In genomic region chr5:40261984-40262383, GRCh38 we compare ENCODE assay signal across 28 cellular contexts.
"Had no signal": no experiment of that assay in that cellular context is flagged by ENCODE, and none has a peak within 500 bp of the region (broad histone marks: within the 10 kb centered on the region; RNA-seq: fewer than 3 reads in every experiment).

No MANE protein-coding gene starts in this region.

- DNase-seq: stimulated activated CD4-positive, alpha-beta T cell treated with anti-CD3 and anti-CD28 coated beads, Interleukin-2, amount 100 ng/mL, for 24 hours; stimulated activated CD4-positive, alpha-beta T cell treated with anti-CD3 and anti-CD28 coated beads, Interleukin-2, amount 100 ng/mL, for 48 hours; stimulated activated CD4-positive, alpha-beta T cell treated with anti-CD3 and anti-CD28 coated beads, Interleukin-4, amount 100 ng/mL, for 1 hour; stimulated activated CD4-positive, alpha-beta T cell treated with anti-CD3 and anti-CD28 coated beads, Interleukin-4, amount 100 ng/mL, for 24 hours; stimulated activated CD4-positive, alpha-beta T cell treated with anti-CD3 and anti-CD28 coated beads, Interleukin-4, amount 100 ng/mL, for 4 hours; stimulated activated CD8-positive, alpha-beta memory T cell treated with anti-CD3 and anti-CD28 coated beads, Interleukin-4, amount 100 ng/mL, for 48 hours; stimulated activated naive B cell treated with anti-CD40 and anti-IgM and Interleukin-4, amounts not matched to agents 10 μg/mL and 1 μg/mL and 100 μg/mL, for 72 hours; stimulated activated naive CD4-positive, alpha-beta T cell; stimulated activated naive CD4-positive, alpha-beta T cell treated with Interleukin-2 at 50 U/mL for 16 hours; stimulated activated naive CD8-positive, alpha-beta T cell treated with anti-CD3 and anti-CD28 coated beads, Interleukin-15, amount 100 ng/mL, for 72 hours; stomach; substantia nigra; testis; thyroid gland; tibial artery; transverse colon; trophoblast cell; upper lobe of left lung; upper lobe of right lung; uterus had no signal

- ATAC-seq: stimulated activated effector memory CD8-positive, alpha-beta T cell treated with anti-CD3 and anti-CD28 coated beads, Interleukin-12 subunit alpha, Interleukin-12 subunit beta, amount 100 ng/mL, for 72 hours; stimulated activated memory B cell treated with anti-CD40 and anti-IgM and Interleukin-4, amounts not matched to agents 10 μg/mL and 1 μg/mL and 100 μg/mL, for 72 hours; stimulated activated naive B cell treated with anti-CD40 and anti-IgM and Interleukin-4, amounts not matched to agents 10 μg/mL and 1 μg/mL and 100 μg/mL, for 72 hours; stimulated activated naive CD8-positive, alpha-beta T cell treated with anti-CD3 and anti-CD28 coated beads, Interleukin-15, amount 100 ng/mL, for 72 hours; upper lobe of right lung had no signal

- H3K27ac Mint-ChIP-seq: stimulated activated effector memory CD8-positive, alpha-beta T cell treated with anti-CD3 and anti-CD28 coated beads, Interleukin-12 subunit alpha, Interleukin-12 subunit beta, amount 100 ng/mL, for 72 hours; stimulated activated memory B cell treated with anti-CD40 and anti-IgM and Interleukin-4, amounts not matched to agents 10 μg/mL and 1 μg/mL and 100 μg/mL, for 72 hours; stimulated activated naive B cell treated with anti-CD40 and anti-IgM and Interleukin-4, amounts not matched to agents 10 μg/mL and 1 μg/mL and 100 μg/mL, for 72 hours; type B pancreatic cell had no signal

- H3K4me3 Mint-ChIP-seq: stimulated activated effector memory CD8-positive, alpha-beta T cell treated with anti-CD3 and anti-CD28 coated beads, Interleukin-12 subunit alpha, Interleukin-12 subunit beta, amount 100 ng/mL, for 72 hours; stimulated activated memory B cell treated with anti-CD40 and anti-IgM and Interleukin-4, amounts not matched to agents 10 μg/mL and 1 μg/mL and 100 μg/mL, for 72 hours; stimulated activated naive B cell treated with anti-CD40 and anti-IgM and Interleukin-4, amounts not matched to agents 10 μg/mL and 1 μg/mL and 100 μg/mL, for 72 hours; stimulated activated naive CD8-positive, alpha-beta T cell treated with anti-CD3 and anti-CD28 coated beads, Interleukin-15, amount 100 ng/mL, for 72 hours; type B pancreatic cell had no signal

- FAIRE-seq: urothelium cell line had no signal

- H3K36me3 Mint-ChIP-seq: stimulated activated effector memory CD8-positive, alpha-beta T cell treated with anti-CD3 and anti-CD28 coated beads, Interleukin-12 subunit alpha, Interleukin-12 subunit beta, amount 100 ng/mL, for 72 hours; stimulated activated memory B cell treated with anti-CD40 and anti-IgM and Interleukin-4, amounts not matched to agents 10 μg/mL and 1 μg/mL and 100 μg/mL, for 72 hours; stimulated activated naive B cell treated with anti-CD40 and anti-IgM and Interleukin-4, amounts not matched to agents 10 μg/mL and 1 μg/mL and 100 μg/mL, for 72 hours; type B pancreatic cell had no signal

- H3K9me3 Mint-ChIP-seq: stimulated activated memory B cell treated with anti-CD40 and anti-IgM and Interleukin-4, amounts not matched to agents 10 μg/mL and 1 μg/mL and 100 μg/mL, for 72 hours; stimulated activated naive B cell treated with anti-CD40 and anti-IgM and Interleukin-4, amounts not matched to agents 10 μg/mL and 1 μg/mL and 100 μg/mL, for 72 hours; type B pancreatic cell had no signal

- H3K4me3 ChIP-seq: stomach, suprapubic skin, testis, thoracic aorta, thyroid gland, tibial artery, tibial nerve, transverse colon, upper lobe of left lung, upper lobe of right lung, uterus, vagina had no signal

- H3K4me1 Mint-ChIP-seq: stimulated activated effector memory CD8-positive, alpha-beta T cell treated with anti-CD3 and anti-CD28 coated beads, Interleukin-12 subunit alpha, Interleukin-12 subunit beta, amount 100 ng/mL, for 72 hours; stimulated activated memory B cell treated with anti-CD40 and anti-IgM and Interleukin-4, amounts not matched to agents 10 μg/mL and 1 μg/mL and 100 μg/mL, for 72 hours had no signal

- H3K27me3 Mint-ChIP-seq: stimulated activated memory B cell treated with anti-CD40 and anti-IgM and Interleukin-4, amounts not matched to agents 10 μg/mL and 1 μg/mL and 100 μg/mL, for 72 hours; stimulated activated naive B cell treated with anti-CD40 and anti-IgM and Interleukin-4, amounts not matched to agents 10 μg/mL and 1 μg/mL and 100 μg/mL, for 72 hours; stimulated activated naive CD8-positive, alpha-beta T cell treated with anti-CD3 and anti-CD28 coated beads, Interleukin-15, amount 100 ng/mL, for 72 hours; type B pancreatic cell had no signal

- H3K9me3 ChIP-seq: stomach, suprapubic skin, testis, thoracic aorta, thyroid gland, tibial artery, tibial nerve, transverse colon, upper lobe of left lung, upper lobe of right lung, uterus, vagina had no signal

- H3K27me3 ChIP-seq: stomach, suprapubic skin, testis, thyroid gland, tibial artery, tibial nerve, transverse colon, upper lobe of left lung, upper lobe of right lung, uterus, vagina had no signal

- H3K27ac ChIP-seq: stomach, suprapubic skin, testis, thoracic aorta, thyroid gland, tibial artery, tibial nerve, transverse colon, upper lobe of left lung, upper lobe of right lung, uterus, vagina had no signal

- H3K36me3 ChIP-seq: stomach, suprapubic skin, thoracic aorta, thyroid gland, tibial artery, tibial nerve, transverse colon, upper lobe of left lung, upper lobe of right lung, uterus, vagina had no signal

- H3K4me1 ChIP-seq: suprapubic skin, testis, thyroid gland, tibial nerve, transverse colon, upper lobe of left lung, upper lobe of right lung, uterus, vagina had no signal
